Comparison of ENCODE assay signal across 8 cellular contexts in the genomic region with DNA sequence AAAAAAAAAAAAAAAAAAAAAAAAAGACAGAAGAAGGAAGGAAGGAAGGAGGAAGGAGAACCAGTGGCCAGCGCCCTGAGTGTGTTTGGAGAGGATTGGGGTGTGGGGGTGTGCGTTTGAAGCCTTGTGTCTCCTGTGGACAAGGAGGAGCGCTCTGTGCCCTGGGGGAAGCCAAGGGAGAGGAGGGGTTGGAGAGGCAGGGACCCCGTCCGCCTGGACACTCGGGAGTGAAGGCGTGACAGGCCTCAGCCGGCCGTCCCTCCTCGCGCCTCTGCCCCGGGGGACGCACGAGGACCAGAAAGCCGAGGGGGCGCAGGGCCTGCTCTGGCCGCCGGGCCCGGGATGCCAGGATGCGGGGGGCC. TPM values are rescaled to one million over a fixed set of nuclear protein-coding genes. Genes with fewer than 3 reads are reported as not detected.
A peak's percentile ranks its signal among the peaks of the same experiment; 100 is the strongest.
DNase-seq lines count a peak whose midpoint lies in the region; ATAC-seq, FAIRE-seq and TF ChIP-seq lines count a peak whose summit lies in the region.

No MANE protein-coding gene starts in this region.

- no peak for TF ChIP-seq CTCF in epithelial cell of proximal tubule (conservative IDR thresholded peaks at IDR 0.05; ENCODE audit: low read depth, low read length)
- no peak for TF ChIP-seq CTCF in pancreas (IDR thresholded peaks at IDR 0.05)

- ATAC-seq in GM21381 (IDR thresholded peaks at IDR 0.05; ENCODE audit: unreplicated experiment) (peak; percentile 0), pancreas (peak; percentile 1 to 6 (median 6)), GM19324 (IDR thresholded peaks at IDR 0.05; ENCODE audit: low FRiP score, unreplicated experiment) (no peak), GM18858 (IDR thresholded peaks at IDR 0.05; ENCODE audit: unreplicated experiment) (no peak)

- H3K4me3 ChIP-seq in epithelial cell of proximal tubule (ENCODE audit: low read depth, low read length) (peak overlapping the region; percentile 48), pancreas (peak overlapping the region; percentile 20 to 56 (median 48))

- H3K4me1 ChIP-seq in pancreas: peaks cover 0 to 15% (median 7%) of the 10 kb centered on the region in 3 donors

- FAIRE-seq in pancreas (lab: Jason Lieb, UNC): no peak

- intact Hi-C loops in pancreas (cut with DNase I): no loop called here

- no peaks in the 10 kb centered on the region for H3K9me3 ChIP-seq in pancreas

- H3K27ac ChIP-seq in pancreas: peak overlapping the region in 1 of 4 donors; percentile 48

- no peaks in the 10 kb centered on the region for H3K36me3 ChIP-seq in pancreas

- DNase-seq in MV-4-11 (lab: John Stamatoyannopoulos, UW): peak; percentile 45
- DNase-seq in epithelial cell of proximal tubule (ENCODE audit: low read depth): no peak
- no peak for DNase-seq in pancreas
- no peak for DNase-seq in DMS79 (lab: John Stamatoyannopoulos, UW)
- DNase-seq in T-helper 9 cell: no peak

- H3K27me3 ChIP-seq in pancreas: no peaks in the 10 kb centered on the region

- WGBS in pancreas, 2 donors: 27 to 40% methylated on average over 11 to 20 of the region's 20 CpGs

RNA-seq across cellular contexts. Expression of gene SERTAD2, which starts 44.9 kb away (rescaled TPM):
- total RNA-seq in epithelial cell of proximal tubule: 16.9 and 20.9 TPM in 2 replicates
- 1 to 10 TPM; 3.1 to 9.4 (median 4.7) TPM for total RNA-seq in pancreas
- polyA plus RNA-seq in pancreas: 1 to 10 TPM; 2.2 to 3.2 TPM

Comparison
In these comparisons a context has a peak if more than half of its experiments do, and no peak if none do; other contexts are left out.
1. ATAC-seq: peak in GM21381 (single experiment) and pancreas (4 of 4); none in GM19324 (single experiment) and GM18858 (single experiment).